In genomic region chr2:136770384-136770783, GRCh38 we compare ENCODE assay signal across 19 cellular contexts. TPM values are rescaled to one million over a fixed set of nuclear protein-coding genes. Genes with fewer than 3 reads are reported as not detected.
DNase-seq lines count a peak whose midpoint lies in the region; ATAC-seq and TF ChIP-seq lines count a peak whose summit lies in the region.
"Had no signal": no experiment of that assay in that cellular context is flagged by ENCODE, and none has a peak within 500 bp of the region (broad histone marks: within the 10 kb centered on the region; RNA-seq: fewer than 3 reads in every experiment).

No MANE protein-coding gene starts in this region.

- H3K9ac ChIP-seq in endodermal cell (ENCODE audit: extremely low read depth, low read length, poor library complexity, severe bottlenecking), result no peak overlapping the region
- no peak overlapping the region for H3K9ac ChIP-seq in PC-3 (ENCODE audit: low read length)

- 80% methylated on average over 1 of the region's 1 CpG; no CpG with 5 or more reads in 1 of the 2 experiments for WGBS in endodermal cell (ENCODE audit: insufficient coverage in 1 of 2, insufficient read length in 1 of 2), 2 experiments

- no TSS peak for BruUV-seq in PC-3 (replicated peaks; lab: Mats Ljungman, UMichigan)

- H3K4me1 ChIP-seq in GM23338 (ENCODE audit: insufficient read depth), result peaks cover 18% of the 10 kb centered on the region
- H3K4me1 ChIP-seq in endodermal cell (ENCODE audit: control insufficient read depth, insufficient read depth, low read length), result peaks cover 5% of the 10 kb centered on the region
- H3K4me1 ChIP-seq in PC-3 (ENCODE audit: insufficient read depth, low read length), result no peaks in the 10 kb centered on the region

- ATAC-seq in GM23338 (peak; percentile 44), PC-3 (no peak)
- ATAC-seq in CD4-positive, alpha-beta T cell (ENCODE audit: poor library complexity), result no peak
- ATAC-seq: GM12878, K562 had no signal

- H3K27ac ChIP-seq in GM23338 (ENCODE audit: low read depth), result no peak overlapping the region
- no peak overlapping the region for H3K27ac ChIP-seq in endodermal cell (ENCODE audit: low read depth, low read length)
- H3K27ac ChIP-seq in CD4-positive, alpha-beta T cell (ENCODE audit: low read depth, low read length), result no peak overlapping the region
- no peak overlapping the region for H3K27ac ChIP-seq in PC-3 (ENCODE audit: low read length)
- H3K27ac ChIP-seq: C4-2B, HL-60 had no signal

- H3K4me1 Mint-ChIP-seq in GM23338 (peaks cover 12% of the 10 kb centered on the region), endodermal cell (peaks cover 14% of the 10 kb centered on the region)
- no peaks in the 10 kb centered on the region for H3K4me1 Mint-ChIP-seq in CD4-positive, alpha-beta T cell (ENCODE audit: low read depth)

- CTCF ChIA-PET in CD4-positive, alpha-beta T cell (lab: Charles Lee), result no interaction called here
- CTCF ChIA-PET in PC-3 (lab: Charles Lee), result no interaction called here

- H3K36me3 ChIP-seq in GM23338 (ENCODE audit: insufficient read depth) (no peaks in the 10 kb centered on the region), H7 (replicated peaks; ENCODE audit: control insufficient read depth, insufficient read depth, low read length) (no peaks in the 10 kb centered on the region), endodermal cell (ENCODE audit: control insufficient read depth, insufficient read depth, low read length) (no peaks in the 10 kb centered on the region), PC-3 (ENCODE audit: low read depth, low read length) (no peaks in the 10 kb centered on the region)

- H3K4me3 Mint-ChIP-seq in GM23338 (no peak overlapping the region), endodermal cell (no peak overlapping the region)
- H3K4me3 Mint-ChIP-seq in CD4-positive, alpha-beta T cell, result no peak overlapping the region
- H3K4me3 Mint-ChIP-seq: CD4-positive, alpha-beta memory T cell had no signal

- H3F3A ChIP-seq in GM23338 (replicated peaks; ENCODE audit: low read depth) (no peaks in the 10 kb centered on the region), PC-3 (ENCODE audit: low read length, unreplicated experiment) (no peaks in the 10 kb centered on the region)

- DNase-seq in GM23338 (ENCODE audit: low spot score) (peak; percentile 28), H7 (peak; percentile 23), endodermal cell (no peak), iPS-NIHi7 (ENCODE audit: extremely low spot score) (peak; percentile 16), T1000 (lab: John Stamatoyannopoulos, UW) (no peak), PC-3 (no peak)
- DNase-seq in CD4-positive, alpha-beta T cell, result no peak
- DNase-seq: AML-193; CD4-positive, alpha-beta memory T cell; DMS53; DND-41; EL; HCEC 1CT; IMR-90 had no signal

- H3K4me3 ChIP-seq in GM23338 (no peak overlapping the region), H7 (ENCODE audit: insufficient read depth, low read depth, low read length) (no peak overlapping the region), endodermal cell (ENCODE audit: low read length) (no peak overlapping the region), PC-3 (ENCODE audit: low read length) (no peak overlapping the region)
- H3K4me3 ChIP-seq: GM12878, K562 had no signal

- H2AFZ ChIP-seq in GM23338 (no peak overlapping the region), PC-3 (ENCODE audit: low read length) (no peak overlapping the region)

- POLR2A ChIA-PET in CD4-positive, alpha-beta T cell (lab: Charles Lee), result no interaction called here
- POLR2A ChIA-PET in PC-3 (lab: Charles Lee; ENCODE audit: unreplicated experiment), result no interaction called here

- H3K36me3 Mint-ChIP-seq in GM23338 (ENCODE audit: low read depth) (no peaks in the 10 kb centered on the region), endodermal cell (ENCODE audit: low read depth) (no peaks in the 10 kb centered on the region)
- no peaks in the 10 kb centered on the region for H3K36me3 Mint-ChIP-seq in CD4-positive, alpha-beta T cell (ENCODE audit: low read depth)
- H3K36me3 Mint-ChIP-seq: CD4-positive, alpha-beta memory T cell had no signal

- peak; percentile 12 to 49; a peak in 2 of 4 replicates for TF ChIP-seq CTCF in GM23338 (conservative IDR thresholded peaks at IDR 0.05; ENCODE audit: low read depth in 2 of 2)
- TF ChIP-seq CTCF in endodermal cell (conservative IDR thresholded peaks at IDR 0.05), result peak; percentile 54
- TF ChIP-seq CTCF in CD4-positive, alpha-beta T cell (IDR thresholded peaks at IDR 0.05), result no peak
- no peak for TF ChIP-seq CTCF in PC-3 (conservative IDR thresholded peaks at IDR 0.05; ENCODE audit: low read depth, low read length)

- H3K4me2 ChIP-seq in GM23338 (no peak overlapping the region), PC-3 (ENCODE audit: low read length) (no peak overlapping the region)

- H3K9me2 ChIP-seq in GM23338 (ENCODE audit: insufficient read depth) (no peaks in the 10 kb centered on the region), PC-3 (replicated peaks; ENCODE audit: low read length) (no peaks in the 10 kb centered on the region)

- peaks cover 40% of the 10 kb centered on the region for H3K27me3 ChIP-seq in GM23338 (ENCODE audit: insufficient read depth)
- peaks cover 31% of the 10 kb centered on the region for H3K27me3 ChIP-seq in H7 (ENCODE audit: control insufficient read depth, insufficient read depth, low read length)
- peaks cover 54% of the 10 kb centered on the region for H3K27me3 ChIP-seq in endodermal cell (ENCODE audit: control insufficient read depth, insufficient read depth, low read length, poor library complexity, severe bottlenecking)
- H3K27me3 ChIP-seq in CD4-positive, alpha-beta T cell (ENCODE audit: control insufficient read depth, insufficient read depth, low read length), result peaks cover 26% of the 10 kb centered on the region
- peaks cover 63% of the 10 kb centered on the region for H3K27me3 ChIP-seq in PC-3 (ENCODE audit: low read length)

- H3K79me2 ChIP-seq in GM23338 (replicated peaks; ENCODE audit: insufficient read depth) (no peaks in the 10 kb centered on the region), PC-3 (ENCODE audit: low read length) (no peaks in the 10 kb centered on the region)

- no peaks in the 10 kb centered on the region for H4K20me1 ChIP-seq in GM23338 (replicated peaks; ENCODE audit: insufficient read depth)
- no peaks in the 10 kb centered on the region for H4K20me1 ChIP-seq in PC-3 (ENCODE audit: low read length)

- H3K9me3 ChIP-seq in endodermal cell (ENCODE audit: control insufficient read depth, low read length), result no peaks in the 10 kb centered on the region
- no peaks in the 10 kb centered on the region for H3K9me3 ChIP-seq in CD4-positive, alpha-beta T cell (ENCODE audit: control insufficient read depth, low read length)
- no peaks in the 10 kb centered on the region for H3K9me3 ChIP-seq in PC-3 (ENCODE audit: low read length)

- intact Hi-C loops in CD4-positive, alpha-beta T cell (cut with DNase I, micrococcal nuclease), result no loop called here
- intact Hi-C loops in PC-3 (cut with micrococcal nuclease), result no loop called here

- H3K27me3 Mint-ChIP-seq in GM23338 (ENCODE audit: insufficient read depth, low read depth, poor library complexity) (peaks cover 20% of the 10 kb centered on the region), endodermal cell (ENCODE audit: insufficient read depth) (peaks cover 52% of the 10 kb centered on the region)
- H3K27me3 Mint-ChIP-seq in CD4-positive, alpha-beta T cell, result peaks cover 71% of the 10 kb centered on the region

- H3K27ac Mint-ChIP-seq in GM23338, result no peak overlapping the region
- H3K27ac Mint-ChIP-seq in endodermal cell, result no peak overlapping the region
- no peak overlapping the region for H3K27ac Mint-ChIP-seq in CD4-positive, alpha-beta T cell
- H3K27ac Mint-ChIP-seq: CD4-positive, alpha-beta memory T cell had no signal

- H3K9me3 Mint-ChIP-seq in GM23338, result no peaks in the 10 kb centered on the region
- H3K9me3 Mint-ChIP-seq in endodermal cell, result no peaks in the 10 kb centered on the region
- no peaks in the 10 kb centered on the region for H3K9me3 Mint-ChIP-seq in CD4-positive, alpha-beta T cell

TF ChIP-seq in GM23338, 12 proteins besides CTCF, POLR2A, EP300 and RAD21 (continues in another document):
- TF ChIP-seq EZH2phosphoT487 (IDR thresholded peaks at IDR 0.05; ENCODE audit: unreplicated experiment) (no peak), EZH2 (IDR thresholded peaks at IDR 0.05; ENCODE audit: low read depth, unreplicated experiment) (no peak), ZNF114 (CRISPR knock-in tag; IDR thresholded peaks at IDR 0.05) (no peak), ETS1 (IDR thresholded peaks at IDR 0.05) (no peak), JUNB (IDR thresholded peaks at IDR 0.05; ENCODE audit: unreplicated experiment) (no peak), NANOG (IDR thresholded peaks at IDR 0.05; ENCODE audit: borderline replicate concordance) (no peak)

RNA-seq across cellular contexts. Expression of gene THSD7B, which starts 5.0 kb away (rescaled TPM):
- total RNA-seq in GM23338 (2014; rRNA removed; shearing (Covaris generic)), result 2.1 and 3.8 TPM in 2 replicates
- 0.86 and 0.97 TPM in 2 replicates for polyA plus RNA-seq in GM23338 (2016; fragmentation: Nextera tagmentation; extraction: Ambion mirVana)
- 0.22 and 0.28 TPM in 2 replicates for total RNA-seq in H7 (2014; rRNA removed; shearing (Covaris generic))
- total RNA-seq in endodermal cell (1 to 10 TPM; 1.8 to 2.6 TPM), PC-3 (2014; rRNA removed) (under 0.01 TPM in 1 of 2 replicates, not detected in the other)
- polyA plus RNA-seq in endodermal cell (2013, experiment 1 of 2), result 0.71 TPM
- polyA plus RNA-seq in endodermal cell (2013, experiment 2 of 2), result 0.95 TPM
- not detected for total RNA-seq in CD4-positive, alpha-beta T cell
- total RNA-seq: CD4-positive, alpha-beta memory T cell; G401; IMR-90; K562 had no signal
- polyA plus RNA-seq: CD4-positive, alpha-beta memory T cell; IMR-90; K562 had no signal

Comparison
In these comparisons a context has a peak if more than half of its experiments do, and no peak if none do; other contexts are left out.
1. DNase-seq: peak in GM23338 (single experiment), H7 (single experiment) and iPS-NIHi7 (single experiment); none in endodermal cell (single experiment), CD4-positive, alpha-beta T cell (0 of 10), T1000 (single experiment) and PC-3 (single experiment).
2. CTCF ChIP-seq: peak in GM23338 (2 of 2) and endodermal cell (single experiment); none in CD4-positive, alpha-beta T cell (single experiment) and PC-3 (single experiment).